In the genomic region with DNA sequence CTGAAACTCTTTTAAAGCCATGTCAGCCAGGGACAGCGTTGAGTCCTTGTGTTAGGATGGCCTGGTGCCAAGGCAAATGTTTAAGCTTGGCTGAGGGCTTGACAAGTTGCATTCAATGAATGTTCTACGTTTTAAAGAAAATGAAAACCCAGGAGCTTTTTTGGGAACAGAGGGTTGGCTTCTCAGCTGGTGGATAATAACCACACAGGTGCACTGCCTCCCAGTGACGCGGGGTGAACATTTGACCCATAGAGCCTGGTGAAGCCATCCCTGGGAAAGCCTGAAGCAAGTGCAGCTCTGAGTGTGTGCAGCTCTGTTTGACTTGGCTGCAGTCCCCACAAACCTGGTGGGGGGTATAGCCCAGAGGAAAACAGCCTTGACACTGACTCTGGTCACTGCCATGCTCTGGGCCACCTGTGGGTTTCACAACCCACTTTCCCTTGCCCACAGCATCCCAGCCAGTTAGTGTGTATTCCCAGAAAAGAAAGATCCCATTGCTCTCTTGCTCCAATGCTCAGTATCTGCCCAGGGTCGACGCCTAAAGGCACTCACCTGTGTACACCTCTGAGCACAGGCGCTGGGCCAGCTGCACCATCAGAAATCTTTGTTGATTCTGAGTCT, we compare ENCODE assay signal across 15 cellular contexts.
DNase-seq lines count a peak whose midpoint lies in the region; FAIRE-seq and TF ChIP-seq lines count a peak whose summit lies in the region.
"Had no signal": no experiment of that assay in that cellular context is flagged by ENCODE, and none has a peak within 500 bp of the region (broad histone marks: within the 10 kb centered on the region; RNA-seq: fewer than 3 reads in every experiment).

No MANE protein-coding gene starts in this region.

- H3K4me1 ChIP-seq in Karpas-422 (ENCODE audit: low read length) = peaks cover 28% of the 10 kb centered on the region
- H3K4me1 ChIP-seq in neuronal stem cell (ENCODE audit: control insufficient read depth in 2 of 2, insufficient read depth in 1 of 2, low read depth in 1 of 2, low read length in 2 of 2) = no peaks in the 10 kb centered on the region
- peaks cover 0 to 27% (median 21%) of the 10 kb centered on the region in 4 donors for H3K4me1 ChIP-seq in sigmoid colon
- H3K4me1 ChIP-seq: gastrocnemius medialis, testis had no signal

- DNase-seq in Karpas-422 = peak; percentile 62
- DNase-seq in NCI-H2107 treated with DMSO at 0.1 percent for 48 hours (lab: John Stamatoyannopoulos, UW; ENCODE audit: unreplicated experiment) = peak; percentile 81
- DNase-seq in astrocyte of the hippocampus (ENCODE audit: low read depth, low spot score) = peak; percentile 62
- DNase-seq in neuronal stem cell (ENCODE audit: low spot score) = no peak
- DNase-seq in GM10266 (ENCODE audit: extremely low spot score) = no peak
- no peak for DNase-seq in sigmoid colon
- no peak for DNase-seq in frontal cortex (ENCODE audit: low spot score in 2 of 2)
- no peak for DNase-seq in activated gamma-delta T cell (lab: John Stamatoyannopoulos, UW)
- DNase-seq: activated T-cell treated with anti-CD3 and anti-CD28 coated beads, Interleukin-2, amount 50 U/mL, for 24 hours; effector memory CD4-positive, alpha-beta T cell; gastrocnemius medialis; Kasumi-1; NK-92 treated with Interleukin-12 subunit alpha and Interleukin-12 subunit beta, amount 100 ng/mL, for 24 hours; testis had no signal

- no peak for FAIRE-seq in frontal cortex (lab: Jason Lieb, UNC)

- TF ChIP-seq EP300 in sigmoid colon (IDR thresholded peaks at IDR 0.05) = no peak

- no peak for TF ChIP-seq POLR2A in sigmoid colon (IDR thresholded peaks at IDR 0.05)

- H2AK5ac ChIP-seq in neuronal stem cell (ENCODE audit: low read depth, low read length) = peak overlapping the region; percentile 51

- H3K9me3 ChIP-seq in Karpas-422 (ENCODE audit: low read length) (no peaks in the 10 kb centered on the region), neuronal stem cell (replicated peaks in 1 of 2; ENCODE audit: control insufficient read depth in 2 of 2, insufficient read depth in 1 of 2, low read depth in 1 of 2, low read length in 2 of 2) (no peaks in the 10 kb centered on the region), sigmoid colon (no peaks in the 10 kb centered on the region)
- H3K9me3 ChIP-seq: gastrocnemius medialis, testis had no signal

- H3K9me2 ChIP-seq in Karpas-422 (replicated peaks; ENCODE audit: insufficient read depth, low read length) = no peaks in the 10 kb centered on the region

- H3K14ac ChIP-seq in neuronal stem cell (ENCODE audit: low read length) = no peak overlapping the region

- H3K79me1 ChIP-seq in neuronal stem cell (ENCODE audit: low read depth, low read length) = no peaks in the 10 kb centered on the region

- no peaks in the 10 kb centered on the region for H3K79me2 ChIP-seq in Karpas-422 (ENCODE audit: low read length)

- H2AFZ ChIP-seq in Karpas-422 (ENCODE audit: low read length) = no peak overlapping the region
- H2AFZ ChIP-seq in neuronal stem cell (ENCODE audit: low read length) = no peak overlapping the region

- H2BK15ac ChIP-seq in neuronal stem cell (ENCODE audit: low read length) = no peak overlapping the region

- H3K18ac ChIP-seq in neuronal stem cell (ENCODE audit: low read length) = no peak overlapping the region

- no peak overlapping the region for H3K23ac ChIP-seq in neuronal stem cell (ENCODE audit: low read depth, low read length, poor library complexity)

- peak overlapping the region; percentile 10 for H3K4me2 ChIP-seq in Karpas-422 (ENCODE audit: low read depth, low read length, poor library complexity, severe bottlenecking)
- no peak overlapping the region for H3K4me2 ChIP-seq in neuronal stem cell (ENCODE audit: insufficient read depth, low read length, poor library complexity, severe bottlenecking)
- H3K4me2 ChIP-seq: smooth muscle cell had no signal

- no peak overlapping the region for H4K8ac ChIP-seq in neuronal stem cell (ENCODE audit: low read depth, low read length)

- H4K91ac ChIP-seq in neuronal stem cell (ENCODE audit: low read depth, low read length, poor library complexity) = no peak overlapping the region

- H3K27me3 ChIP-seq in Karpas-422 (ENCODE audit: low read length) (no peaks in the 10 kb centered on the region), neuronal stem cell (ENCODE audit: control insufficient read depth in 3 of 3, insufficient read depth in 3 of 3, low read depth in 1 of 3, low read length in 3 of 3) (no peaks in the 10 kb centered on the region), sigmoid colon (no peaks in the 10 kb centered on the region)
- H3K27me3 ChIP-seq: gastrocnemius medialis, testis had no signal

- H2BK120ac ChIP-seq in neuronal stem cell (ENCODE audit: low read depth, low read length) = no peak overlapping the region

- TF ChIP-seq CTCF in GM10266 (IDR thresholded peaks at IDR 0.05; ENCODE audit: control insufficient read depth, insufficient read depth, low read depth, missing control alignments) (no peak), sigmoid colon (IDR thresholded peaks at IDR 0.05) (no peak)

- H3K9ac ChIP-seq in Karpas-422 (ENCODE audit: low read length) (no peak overlapping the region), neuronal stem cell (ENCODE audit: low read depth, low read length, poor library complexity) (no peak overlapping the region)

- no peak overlapping the region for H2BK12ac ChIP-seq in neuronal stem cell (ENCODE audit: low read length)

- H3K4me3 ChIP-seq in Karpas-422 (ENCODE audit: low read length) (no peak overlapping the region), neuronal stem cell (ENCODE audit: low read length in 2 of 2) (no peak overlapping the region), sigmoid colon (no peak overlapping the region)
- H3K4me3 ChIP-seq: gastrocnemius medialis, smooth muscle cell, testis had no signal

- intact Hi-C loops in sigmoid colon (cut with DNase I) = no loop called here

- H3K4ac ChIP-seq in neuronal stem cell (ENCODE audit: low read length) = no peak overlapping the region

- H4K20me1 ChIP-seq in Karpas-422 (ENCODE audit: insufficient read depth, low read depth, low read length) = no peaks in the 10 kb centered on the region

- H2BK5ac ChIP-seq in neuronal stem cell (ENCODE audit: low read length) = no peak overlapping the region

- WGBS in neuronal stem cell (ENCODE audit: extremely low coverage in 2 of 2, insufficient read length in 2 of 2, insufficient replicate concordance in 1 of 2), 2 donors = no CpG with 5 or more reads among the region's 7 CpGs
- WGBS in sigmoid colon, 2 donors = 20 to 67% methylated on average over 7 of the region's 7 CpGs

- H3K27ac ChIP-seq in Karpas-422 (ENCODE audit: low read length) = no peak overlapping the region
- no peak overlapping the region for H3K27ac ChIP-seq in neuronal stem cell (replicated peaks; ENCODE audit: low read length)
- peak overlapping the region in 1 of 4 donors; percentile 7 for H3K27ac ChIP-seq in sigmoid colon
- H3K27ac ChIP-seq: gastrocnemius medialis, testis had no signal

- H3K36me3 ChIP-seq in Karpas-422 (ENCODE audit: insufficient read depth, low read length) (no peaks in the 10 kb centered on the region), neuronal stem cell (replicated peaks in 1 of 2; ENCODE audit: control insufficient read depth in 2 of 2, insufficient read depth in 2 of 2, low read length in 2 of 2) (no peaks in the 10 kb centered on the region), sigmoid colon (no peaks in the 10 kb centered on the region)
- H3K36me3 ChIP-seq: gastrocnemius medialis had no signal

Comparison
In these comparisons a context has a peak if more than half of its experiments do, and no peak if none do; other contexts are left out.
1. DNase-seq: peak in Karpas-422 (single experiment), NCI-H2107 treated with DMSO at 0.1 percent for 48 hours (single experiment) and astrocyte of the hippocampus (single experiment); none in neuronal stem cell (single experiment), GM10266 (single experiment), sigmoid colon (single experiment), frontal cortex (0 of 2) and activated gamma-delta T cell (single experiment).